ENCODE assay signal across 10 cellular contexts in genomic region chr2:13056259-13056843, GRCh38.
A peak's percentile ranks its signal among the peaks of the same experiment; 100 is the strongest.
DNase-seq lines count a peak whose midpoint lies in the region; ATAC-seq and TF ChIP-seq lines count a peak whose summit lies in the region.
"Had no signal": no experiment of that assay in that cellular context is flagged by ENCODE, and none has a peak within 500 bp of the region (broad histone marks: within the 10 kb centered on the region; RNA-seq: fewer than 3 reads in every experiment).

No MANE protein-coding gene starts in this region.

- no peak overlapping the region for H3K27ac Mint-ChIP-seq in CD4-positive, alpha-beta memory T cell

- H3K9ac ChIP-seq in neural cell (ENCODE audit: low read length) = no peak overlapping the region

- no peak overlapping the region for H2AFZ ChIP-seq in neural cell (ENCODE audit: low read depth, low read length)

- peak; percentile 23 for TF ChIP-seq CTCF in GM06990 (IDR thresholded peaks at IDR 0.05; ENCODE audit: insufficient read depth, low read length, poor library complexity, severe bottlenecking)
- TF ChIP-seq CTCF in brain microvascular endothelial cell (IDR thresholded peaks at IDR 0.05; ENCODE audit: low read depth, low read length, missing control alignments) = peak; percentile 58
- TF ChIP-seq CTCF in neural cell (IDR thresholded peaks at IDR 0.05; ENCODE audit: poor library complexity, severe bottlenecking) = peak; percentile 73
- peak in 2 of 4 experiments; percentile 13 to 21 for TF ChIP-seq CTCF in gastroesophageal sphincter (IDR thresholded peaks at IDR 0.05)

- H3K9me3 Mint-ChIP-seq in CD4-positive, alpha-beta memory T cell = no peaks in the 10 kb centered on the region

- no peak overlapping the region for H3K4me3 Mint-ChIP-seq in CD4-positive, alpha-beta memory T cell

- no peak overlapping the region for H3K27ac ChIP-seq in brain microvascular endothelial cell
- H3K27ac ChIP-seq in neural cell (ENCODE audit: low read length) = no peak overlapping the region
- H3K27ac ChIP-seq in gastroesophageal sphincter = no peak overlapping the region
- H3K27ac ChIP-seq in CD4-positive, alpha-beta memory T cell (ENCODE audit: low read depth, low read length) = no peak overlapping the region

- TF ChIP-seq POLR2A in gastroesophageal sphincter (IDR thresholded peaks at IDR 0.05) = no peak

- no peak overlapping the region for H3K4me2 ChIP-seq in neural cell (ENCODE audit: low read length)

- no peak for DNase-seq in GM06990 (ENCODE audit: extremely low read depth, insufficient read length)
- peak; percentile 39 for DNase-seq in NCI-H1694 treated with DMSO at 0.1 percent for 48 hours (lab: John Stamatoyannopoulos, UW)
- DNase-seq in brain microvascular endothelial cell = no peak
- no peak for DNase-seq in left colon
- DNase-seq in CD4-positive, alpha-beta memory T cell = no peak
- DNase-seq in NCI-H446 treated with DMSO at 0.1 percent for 48 hours (lab: John Stamatoyannopoulos, UW) = no peak
- DNase-seq: SIG-M5; stimulated activated CD4-positive, alpha-beta T cell treated with anti-CD3 and anti-CD28 coated beads, Interleukin-4, amount 100 ng/mL, for 1 hour had no signal

- H3K36me3 ChIP-seq in GM06990 (ENCODE audit: control insufficient read depth, insufficient read depth, low read length) = no peaks in the 10 kb centered on the region
- no peaks in the 10 kb centered on the region for H3K36me3 ChIP-seq in brain microvascular endothelial cell (replicated peaks)
- H3K36me3 ChIP-seq in neural cell (ENCODE audit: insufficient read depth, low read length) = no peaks in the 10 kb centered on the region
- no peaks in the 10 kb centered on the region for H3K36me3 ChIP-seq in gastroesophageal sphincter
- H3K36me3 ChIP-seq in CD4-positive, alpha-beta memory T cell (ENCODE audit: insufficient read depth, low read length) = no peaks in the 10 kb centered on the region

- ATAC-seq in gastroesophageal sphincter (no peak), left colon (no peak)

- H3K4me1 Mint-ChIP-seq in CD4-positive, alpha-beta memory T cell = no peaks in the 10 kb centered on the region

- intact Hi-C loops in left colon (cut with DNase I, micrococcal nuclease) = no loop called here
- intact Hi-C loops in CD4-positive, alpha-beta memory T cell (cut with micrococcal nuclease) = no loop called here

- H3K36me3 Mint-ChIP-seq in CD4-positive, alpha-beta memory T cell = no peaks in the 10 kb centered on the region

- H3K79me2 ChIP-seq in neural cell (replicated peaks; ENCODE audit: insufficient read depth, low read length) = no peaks in the 10 kb centered on the region

- no peaks in the 10 kb centered on the region for H3F3A ChIP-seq in neural cell (ENCODE audit: insufficient read depth, low read length, poor library complexity, severe bottlenecking)

- WGBS in gastroesophageal sphincter (ENCODE audit: low coverage in 1 of 2), 2 donors = 36 to 42% methylated on average over 3 of the region's 3 CpGs

- no peaks in the 10 kb centered on the region for H3K9me2 ChIP-seq in neural cell (ENCODE audit: insufficient read depth, low read length)

- peaks cover 17 to 21% of the 10 kb centered on the region in 2 donors for H3K27me3 Mint-ChIP-seq in CD4-positive, alpha-beta memory T cell

- H3K27me3 ChIP-seq in GM06990 (replicated peaks; ENCODE audit: control insufficient read depth, insufficient read depth, low read length) (no peaks in the 10 kb centered on the region), brain microvascular endothelial cell (replicated peaks) (no peaks in the 10 kb centered on the region), neural cell (ENCODE audit: insufficient read depth, low read depth, low read length) (no peaks in the 10 kb centered on the region), gastroesophageal sphincter (peaks cover 5% of the 10 kb centered on the region)
- H3K27me3 ChIP-seq in CD4-positive, alpha-beta memory T cell (ENCODE audit: insufficient read depth, low read length) = peaks cover 6% of the 10 kb centered on the region

- CTCF ChIA-PET in CD4-positive, alpha-beta memory T cell (lab: Charles Lee; ENCODE audit: partially characterized antibody) = interaction anchor here (1.4 kb wide), 1 partner anchor 10 kb away, joined by 7 read pairs; no protein-coding TSS in a partner anchor

- in situ Hi-C loops in brain microvascular endothelial cell (cut with HindIII; ENCODE audit: low pct_ligation_motif_present, low sequenced_read_pairs) = no loop called here

- H3K4me3 ChIP-seq in GM06990 (replicated peaks; ENCODE audit: low read depth, low read length) = no peak overlapping the region
- no peak overlapping the region for H3K4me3 ChIP-seq in brain microvascular endothelial cell (ENCODE audit: low read depth, low read length)
- no peak overlapping the region for H3K4me3 ChIP-seq in neural cell (ENCODE audit: low read length)
- H3K4me3 ChIP-seq in gastroesophageal sphincter = no peak overlapping the region
- H3K4me3 ChIP-seq in CD4-positive, alpha-beta memory T cell (ENCODE audit: low read length in 2 of 2) = no peak overlapping the region

- H3K9me3 ChIP-seq in neural cell (ENCODE audit: low read length) (no peaks in the 10 kb centered on the region), gastroesophageal sphincter (no peaks in the 10 kb centered on the region)
- no peaks in the 10 kb centered on the region for H3K9me3 ChIP-seq in CD4-positive, alpha-beta memory T cell (ENCODE audit: control insufficient read depth in 1 of 2, low read length in 2 of 2)

- H3K4me1 ChIP-seq in gastroesophageal sphincter = no peaks in the 10 kb centered on the region
- H3K4me1 ChIP-seq in CD4-positive, alpha-beta memory T cell (ENCODE audit: insufficient read depth, low read length) = no peaks in the 10 kb centered on the region

- H4K20me1 ChIP-seq in neural cell (ENCODE audit: insufficient read depth) = no peaks in the 10 kb centered on the region

- POLR2A ChIA-PET in CD4-positive, alpha-beta memory T cell (lab: Charles Lee; ENCODE audit: partially characterized antibody) = no interaction called here

- TF ChIP-seq RAD21 in neural cell (conservative IDR thresholded peaks at IDR 0.05) = peak; percentile 76

- TF ChIP-seq EP300 in neural cell (conservative IDR thresholded peaks at IDR 0.05; ENCODE audit: poor library complexity, severe bottlenecking) (no peak), gastroesophageal sphincter (IDR thresholded peaks at IDR 0.05) (no peak)

TF ChIP-seq in neural cell, 6 proteins besides CTCF, POLR2A, EP300 and RAD21:
- TF ChIP-seq EZH2 (IDR thresholded peaks at IDR 0.05; ENCODE audit: borderline replicate concordance, insufficient read depth, low read length, poor library complexity, severe bottlenecking) = no peak
- TF ChIP-seq SMC3 (conservative IDR thresholded peaks at IDR 0.05; ENCODE audit: poor library complexity) = peak; percentile 70
